ENCODE assay signal across 8 cellular contexts in genomic region chr14:73753887-73754880, GRCh38. TPM values are rescaled to one million over a fixed set of nuclear protein-coding genes. Genes with fewer than 3 reads are reported as not detected.
DNase-seq lines count a peak whose midpoint lies in the region; ATAC-seq and TF ChIP-seq lines count a peak whose summit lies in the region.

No MANE protein-coding gene starts in this region.

- H3K4me1 Mint-ChIP-seq in activated naive CD8-positive, alpha-beta T cell treated with anti-CD3 and anti-CD28 coated beads, Interleukin-2, amount 10 ng/mL, durations not matched to agents 7 days and 5 days, result peaks cover 88% of the 10 kb centered on the region

- H3K4me1 ChIP-seq in right cardiac atrium (ENCODE audit: control insufficient read depth, insufficient read depth, low read length), result peaks cover 70% of the 10 kb centered on the region
- H3K4me1 ChIP-seq in smooth muscle cell (ENCODE audit: low read depth), result peaks cover 33% of the 10 kb centered on the region

- H3K36me3 Mint-ChIP-seq in activated naive CD8-positive, alpha-beta T cell treated with anti-CD3 and anti-CD28 coated beads, Interleukin-2, amount 10 ng/mL, durations not matched to agents 7 days and 5 days, result peaks cover 11% of the 10 kb centered on the region

- peaks cover 99% of the 10 kb centered on the region for H3K79me2 ChIP-seq in smooth muscle cell (ENCODE audit: low read depth)

- peaks cover 99% of the 10 kb centered on the region for H4K20me1 ChIP-seq in smooth muscle cell (ENCODE audit: low read depth)

- H3F3A ChIP-seq in smooth muscle cell (ENCODE audit: low read depth), result peaks cover 6% of the 10 kb centered on the region

- peak overlapping the region; percentile 86 for H3K4me3 Mint-ChIP-seq in activated naive CD8-positive, alpha-beta T cell treated with anti-CD3 and anti-CD28 coated beads, Interleukin-2, amount 10 ng/mL, durations not matched to agents 7 days and 5 days

- no peak for TF ChIP-seq CTCF in smooth muscle cell (IDR thresholded peaks at IDR 0.05; ENCODE audit: borderline replicate concordance, insufficient read depth, poor library complexity, severe bottlenecking)

- POLR2A ChIA-PET in activated naive CD8-positive, alpha-beta T cell treated with anti-CD3 and anti-CD28 coated beads, Interleukin-2, amount 10 ng/mL, durations not matched to agents 7 days and 5 days (lab: Charles Lee), result interaction anchor here (0.8 to 12.6 kb wide), 10 partner anchors 8 to 329 kb away, joined by 3 to 286 read pairs (median 4); partner anchors contain the start of genes NUMB and ZNF410

- H3K27me3 ChIP-seq in right cardiac atrium (ENCODE audit: control insufficient read depth, insufficient read depth) (no peaks in the 10 kb centered on the region), smooth muscle cell (ENCODE audit: low read depth) (no peaks in the 10 kb centered on the region)

- H3K36me3 ChIP-seq in smooth muscle cell (ENCODE audit: low read depth), result no peaks in the 10 kb centered on the region

- no peak overlapping the region for H2AFZ ChIP-seq in smooth muscle cell (ENCODE audit: low read depth)

- intact Hi-C loops in right cardiac atrium (cut with DNase I), result loop anchor here in 2 of 4 donors (5.0 kb wide), 1 partner anchor 33 kb away; no protein-coding TSS in a partner anchor

- no peaks in the 10 kb centered on the region for H3K9me3 ChIP-seq in right cardiac atrium (ENCODE audit: control insufficient read depth, low read length)
- no peaks in the 10 kb centered on the region for H3K9me3 ChIP-seq in smooth muscle cell (replicated peaks; ENCODE audit: low read depth)

- ATAC-seq in GM21367 (IDR thresholded peaks at IDR 0.05; ENCODE audit: unreplicated experiment) (peak; percentile 27), right cardiac atrium (peak; percentile 2 to 9)
- peak; percentile 23 for ATAC-seq in activated naive CD8-positive, alpha-beta T cell treated with anti-CD3 and anti-CD28 coated beads, Interleukin-2, amount 10 ng/mL, durations not matched to agents 7 days and 5 days (ENCODE audit: low read depth)

- H3K9ac ChIP-seq in smooth muscle cell (ENCODE audit: low read depth), result peak overlapping the region; percentile 27

- no peaks in the 10 kb centered on the region for H3K9me3 Mint-ChIP-seq in activated naive CD8-positive, alpha-beta T cell treated with anti-CD3 and anti-CD28 coated beads, Interleukin-2, amount 10 ng/mL, durations not matched to agents 7 days and 5 days

- H3K4me2 ChIP-seq in smooth muscle cell, result peak overlapping the region; percentile 77

- H3K27ac ChIP-seq in right cardiac atrium (ENCODE audit: low read length) (peak overlapping the region; percentile 92), smooth muscle cell (ENCODE audit: low read depth) (peak overlapping the region; percentile 88)

- H3K27me3 Mint-ChIP-seq in activated naive CD8-positive, alpha-beta T cell treated with anti-CD3 and anti-CD28 coated beads, Interleukin-2, amount 10 ng/mL, durations not matched to agents 7 days and 5 days, result no peaks in the 10 kb centered on the region

- WGBS in right cardiac atrium, result 23% methylated on average over 15 of the region's 15 CpGs
- 49% methylated on average over 15 of the region's 15 CpGs for WGBS in smooth muscle cell (ENCODE audit: low lambda C conversion rate)

- H3K4me3 ChIP-seq in right cardiac atrium (ENCODE audit: low read length) (no peak overlapping the region), smooth muscle cell (peak overlapping the region; percentile 0)

- H3K27ac Mint-ChIP-seq in activated naive CD8-positive, alpha-beta T cell treated with anti-CD3 and anti-CD28 coated beads, Interleukin-2, amount 10 ng/mL, durations not matched to agents 7 days and 5 days, result peak overlapping the region; percentile 93

- DNase-seq in EL (peak; percentile 54), LoVo (ENCODE audit: low spot score) (peak; percentile 65), right cardiac atrium (peak in 2 of 3 donors; percentile 69 to 74), smooth muscle cell (lab: John Stamatoyannopoulos, UW; ENCODE audit: unreplicated experiment) (no peak), mesenteric fat pad (ENCODE audit: low spot score) (no peak), NCI-H2227 treated with DMSO at 0.1 percent for 48 hours (lab: John Stamatoyannopoulos, UW) (no peak)
- peak; percentile 59 for DNase-seq in activated naive CD8-positive, alpha-beta T cell treated with anti-CD3 and anti-CD28 coated beads, Interleukin-2, amount 10 ng/mL, durations not matched to agents 7 days and 5 days

RNA-seq across cellular contexts. Expression of gene PNMA1, which starts 40.0 kb away (rescaled TPM):
- 10 to 100 TPM; 32.1 to 34.9 TPM for total RNA-seq in activated naive CD8-positive, alpha-beta T cell treated with anti-CD3 and anti-CD28 coated beads, Interleukin-2, amount 10 ng/mL, durations not matched to agents 7 days and 5 days
- 10 to 100 TPM; 25.6 to 36.3 (median 30.0) TPM for total RNA-seq in right cardiac atrium
- 18.0 TPM for polyA plus RNA-seq in right cardiac atrium
- 16.5 and 22.4 TPM in 2 replicates for total RNA-seq in smooth muscle cell
- 43.5 and 52.7 TPM in 2 replicates for polyA plus RNA-seq in smooth muscle cell
- 49.3 TPM for total RNA-seq in mesenteric fat pad

Comparison
In these comparisons a context has a peak if more than half of its experiments do, and no peak if none do; other contexts are left out.
1. DNase-seq: peak in EL (single experiment), LoVo (single experiment), activated naive CD8-positive, alpha-beta T cell treated with anti-CD3 and anti-CD28 coated beads, Interleukin-2, amount 10 ng/mL, durations not matched to agents 7 days and 5 days (single experiment) and right cardiac atrium (2 of 3); none in smooth muscle cell (single experiment), mesenteric fat pad (single experiment) and NCI-H2227 treated with DMSO at 0.1 percent for 48 hours (single experiment).
2. Peak in every context shown above with its lines, with median percentiles within 50 percentile points of each other: ATAC-seq.